Comparison of ENCODE assay signal across 1 cellular context in genomic region chr12:78473136-78473535, GRCh38.
TF ChIP-seq lines count a peak whose summit lies in the region.

No MANE protein-coding gene starts in this region.

TF ChIP-seq in HepG2, 621 proteins besides CTCF, POLR2A, EP300 and RAD21 (continued from another document):
- no peak for TF ChIP-seq THAP9 (CRISPR knock-in tag; IDR thresholded peaks at IDR 0.05; ENCODE audit: borderline replicate concordance)
